In genomic region chr17:64661981-64662773, GRCh38 we compare ENCODE assay signal across 1 cellular context.
TF ChIP-seq lines count a peak whose summit lies in the region.

Gene SMURF2 (minus strand): TSS chr17:64662307. CDS start chr17:64661880, 427 bp downstream.

TF ChIP-seq in WTC11, 78 proteins besides CTCF, POLR2A, EP300 and RAD21 (continued from another document):
- TF ChIP-seq, protein P1, sequence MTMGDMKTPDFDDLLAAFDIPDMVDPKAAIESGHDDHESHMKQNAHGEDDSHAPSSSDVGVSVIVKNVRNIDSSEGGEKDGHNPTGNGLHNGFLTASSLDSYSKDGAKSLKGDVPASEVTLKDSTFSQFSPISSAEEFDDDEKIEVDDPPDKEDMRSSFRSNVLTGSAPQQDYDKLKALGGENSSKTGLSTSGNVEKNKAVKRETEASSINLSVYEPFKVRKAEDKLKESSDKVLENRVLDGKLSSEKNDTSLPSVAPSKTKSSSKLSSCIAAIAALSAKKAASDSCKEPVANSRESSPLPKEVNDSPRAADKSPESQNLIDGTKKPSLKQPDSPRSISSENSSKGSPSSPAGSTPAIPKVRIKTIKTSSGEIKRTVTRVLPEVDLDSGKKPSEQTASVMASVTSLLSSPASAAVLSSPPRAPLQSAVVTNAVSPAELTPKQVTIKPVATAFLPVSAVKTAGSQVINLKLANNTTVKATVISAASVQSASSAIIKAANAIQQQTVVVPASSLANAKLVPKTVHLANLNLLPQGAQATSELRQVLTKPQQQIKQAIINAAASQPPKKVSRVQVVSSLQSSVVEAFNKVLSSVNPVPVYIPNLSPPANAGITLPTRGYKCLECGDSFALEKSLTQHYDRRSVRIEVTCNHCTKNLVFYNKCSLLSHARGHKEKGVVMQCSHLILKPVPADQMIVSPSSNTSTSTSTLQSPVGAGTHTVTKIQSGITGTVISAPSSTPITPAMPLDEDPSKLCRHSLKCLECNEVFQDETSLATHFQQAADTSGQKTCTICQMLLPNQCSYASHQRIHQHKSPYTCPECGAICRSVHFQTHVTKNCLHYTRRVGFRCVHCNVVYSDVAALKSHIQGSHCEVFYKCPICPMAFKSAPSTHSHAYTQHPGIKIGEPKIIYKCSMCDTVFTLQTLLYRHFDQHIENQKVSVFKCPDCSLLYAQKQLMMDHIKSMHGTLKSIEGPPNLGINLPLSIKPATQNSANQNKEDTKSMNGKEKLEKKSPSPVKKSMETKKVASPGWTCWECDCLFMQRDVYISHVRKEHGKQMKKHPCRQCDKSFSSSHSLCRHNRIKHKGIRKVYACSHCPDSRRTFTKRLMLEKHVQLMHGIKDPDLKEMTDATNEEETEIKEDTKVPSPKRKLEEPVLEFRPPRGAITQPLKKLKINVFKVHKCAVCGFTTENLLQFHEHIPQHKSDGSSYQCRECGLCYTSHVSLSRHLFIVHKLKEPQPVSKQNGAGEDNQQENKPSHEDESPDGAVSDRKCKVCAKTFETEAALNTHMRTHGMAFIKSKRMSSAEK (CRISPR knock-in tag; IDR thresholded peaks at IDR 0.05; ENCODE audit: borderline replicate concordance): no peak
- TF ChIP-seq, protein P2, sequence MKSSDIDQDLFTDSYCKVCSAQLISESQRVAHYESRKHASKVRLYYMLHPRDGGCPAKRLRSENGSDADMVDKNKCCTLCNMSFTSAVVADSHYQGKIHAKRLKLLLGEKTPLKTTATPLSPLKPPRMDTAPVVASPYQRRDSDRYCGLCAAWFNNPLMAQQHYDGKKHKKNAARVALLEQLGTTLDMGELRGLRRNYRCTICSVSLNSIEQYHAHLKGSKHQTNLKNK (CRISPR knock-in tag; IDR thresholded peaks at IDR 0.05): no peak
- TF ChIP-seq, protein P3, sequence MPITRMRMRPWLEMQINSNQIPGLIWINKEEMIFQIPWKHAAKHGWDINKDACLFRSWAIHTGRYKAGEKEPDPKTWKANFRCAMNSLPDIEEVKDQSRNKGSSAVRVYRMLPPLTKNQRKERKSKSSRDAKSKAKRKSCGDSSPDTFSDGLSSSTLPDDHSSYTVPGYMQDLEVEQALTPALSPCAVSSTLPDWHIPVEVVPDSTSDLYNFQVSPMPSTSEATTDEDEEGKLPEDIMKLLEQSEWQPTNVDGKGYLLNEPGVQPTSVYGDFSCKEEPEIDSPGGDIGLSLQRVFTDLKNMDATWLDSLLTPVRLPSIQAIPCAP (CRISPR knock-in tag; IDR thresholded peaks at IDR 0.05): peak; percentile 73; the same call in 1 of the 2 replicates
- peak; percentile 49; the same call in 1 of the 2 replicates for TF ChIP-seq SP1 (CRISPR knock-in tag; conservative IDR thresholded peaks at IDR 0.05)
- TF ChIP-seq TEAD1 (CRISPR knock-in tag; IDR thresholded peaks at IDR 0.05): no peak
- 0 out of 2 replicates have a peak, but pooled peaks have one; percentile 38 for TF ChIP-seq HMGXB4 (CRISPR knock-in tag; IDR thresholded peaks at IDR 0.05)
